Comparison of ENCODE assay signal across 1 cellular context in genomic region chr19:46844067-46844489, GRCh38.
TF ChIP-seq lines count a peak whose summit lies in the region.

No MANE protein-coding gene starts in this region.

TF ChIP-seq in HEK293, 187 proteins besides CTCF, POLR2A, EP300 and RAD21:
- TF ChIP-seq, protein P1, sequence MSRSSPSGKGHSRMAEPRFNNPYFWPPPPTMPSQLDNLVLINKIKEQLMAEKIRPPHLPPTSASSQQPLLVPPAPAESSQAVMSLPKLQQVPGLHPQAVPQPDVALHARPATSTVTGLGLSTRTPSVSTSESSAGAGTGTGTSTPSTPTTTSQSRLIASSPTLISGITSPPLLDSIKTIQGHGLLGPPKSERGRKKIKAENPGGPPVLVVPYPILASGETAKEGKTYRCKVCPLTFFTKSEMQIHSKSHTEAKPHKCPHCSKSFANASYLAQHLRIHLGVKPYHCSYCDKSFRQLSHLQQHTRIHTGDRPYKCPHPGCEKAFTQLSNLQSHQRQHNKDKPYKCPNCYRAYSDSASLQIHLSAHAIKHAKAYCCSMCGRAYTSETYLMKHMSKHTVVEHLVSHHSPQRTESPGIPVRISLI (tag by site-specific recombination; IDR thresholded peaks at IDR 0.05), result no peak
- no peak for TF ChIP-seq ZIC2 (tag by site-specific recombination; IDR thresholded peaks at IDR 0.05)
- peak; percentile 72 for TF ChIP-seq ZNF623 (tag by site-specific recombination; IDR thresholded peaks at IDR 0.05)
- TF ChIP-seq MYNN (tag by site-specific recombination; IDR thresholded peaks at IDR 0.05; ENCODE audit: borderline replicate concordance), result no peak
- peak; percentile 38 for TF ChIP-seq WT1 (tag by site-specific recombination; IDR thresholded peaks at IDR 0.05)
- TF ChIP-seq, protein P2, sequence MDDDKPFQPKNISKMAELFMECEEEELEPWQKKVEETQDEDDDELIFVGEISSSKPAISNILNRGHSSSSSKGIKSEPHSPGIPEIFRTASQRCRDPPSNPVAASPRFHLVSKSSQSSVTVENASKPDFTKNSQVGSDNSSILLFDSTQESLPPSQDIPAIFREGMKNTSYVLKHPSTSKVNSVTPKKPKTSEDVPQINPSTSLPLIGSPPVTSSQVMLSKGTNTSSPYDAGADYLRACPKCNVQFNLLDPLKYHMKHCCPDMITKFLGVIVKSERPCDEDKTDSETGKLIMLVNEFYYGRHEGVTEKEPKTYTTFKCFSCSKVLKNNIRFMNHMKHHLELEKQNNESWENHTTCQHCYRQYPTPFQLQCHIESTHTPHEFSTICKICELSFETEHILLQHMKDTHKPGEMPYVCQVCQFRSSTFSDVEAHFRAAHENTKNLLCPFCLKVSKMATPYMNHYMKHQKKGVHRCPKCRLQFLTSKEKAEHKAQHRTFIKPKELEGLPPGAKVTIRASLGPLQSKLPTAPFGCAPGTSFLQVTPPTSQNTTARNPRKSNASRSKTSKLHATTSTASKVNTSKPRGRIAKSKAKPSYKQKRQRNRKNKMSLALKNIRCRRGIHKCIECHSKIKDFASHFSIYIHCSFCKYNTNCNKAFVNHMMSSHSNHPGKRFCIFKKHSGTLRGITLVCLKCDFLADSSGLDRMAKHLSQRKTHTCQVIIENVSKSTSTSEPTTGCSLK (tag by site-specific recombination; IDR thresholded peaks at IDR 0.05), result no peak
